ENCODE assay signal across 20 cellular contexts in the genomic region with DNA sequence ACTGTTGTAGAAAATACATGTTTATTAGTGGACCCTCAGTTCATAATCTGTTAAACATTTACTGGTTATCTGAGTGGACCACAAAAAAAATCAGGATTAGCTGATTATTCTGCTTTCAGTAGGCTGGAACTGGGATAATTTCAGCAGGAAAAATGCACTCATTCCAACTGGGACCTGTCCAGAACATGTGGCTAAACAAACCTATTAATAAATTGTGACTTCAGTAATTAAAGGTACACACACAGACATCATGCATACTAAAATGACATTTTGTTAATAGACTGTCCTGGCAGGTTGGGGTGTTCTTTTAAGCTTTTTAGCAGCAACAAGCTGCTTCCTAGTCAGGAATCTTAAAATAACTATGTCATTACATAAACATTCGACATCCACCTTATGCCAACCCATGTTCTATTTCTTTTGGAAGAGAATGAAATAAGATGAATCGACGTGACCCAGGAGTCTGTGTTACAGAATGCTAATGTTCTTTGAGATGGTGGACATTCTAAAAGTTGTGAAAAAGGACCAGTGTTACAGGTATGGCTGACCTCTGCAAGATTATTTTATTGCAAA.
"Had no signal": no experiment of that assay in that cellular context is flagged by ENCODE, and none has a peak within 500 bp of the region (broad histone marks: within the 10 kb centered on the region; RNA-seq: fewer than 3 reads in every experiment).

No MANE protein-coding gene starts in this region.

- H3K36me3 Mint-ChIP-seq: activated naive CD8-positive, alpha-beta T cell treated with anti-CD3 and anti-CD28 coated beads for 36 hours; mesothelial cell of epicardium had no signal

- H3K4me1 Mint-ChIP-seq: activated naive CD8-positive, alpha-beta T cell treated with anti-CD3 and anti-CD28 coated beads for 36 hours; mesothelial cell of epicardium; T-helper 17 cell had no signal

- FAIRE-seq: bronchial epithelial cell had no signal

- H3K27me3 ChIP-seq: ovary, SJCRH30, transverse colon had no signal

- H3K4me3 Mint-ChIP-seq: activated CD8-positive, alpha-beta T cell treated with anti-CD3 and anti-CD28 coated beads for 36 hours; activated naive CD8-positive, alpha-beta T cell treated with anti-CD3 and anti-CD28 coated beads for 36 hours; activated T-cell treated with anti-CD3 and anti-CD28 coated beads, Interleukin-2, amount 50 U/mL, for 4 hours; mesothelial cell of epicardium; neural crest cell; stimulated activated naive B cell treated with anti-CD40 and anti-IgM and Interleukin-4, amounts not matched to agents 10 μg/mL and 1 μg/mL and 100 μg/mL, for 72 hours; T-helper 17 cell had no signal

- H3K4me3 ChIP-seq: lung, ovary, SJCRH30, skin epidermis, transverse colon had no signal

- H3K9me3 ChIP-seq: SJCRH30, transverse colon had no signal

- H3K4me1 ChIP-seq: SJCRH30, transverse colon had no signal

- DNase-seq: activated CD4-positive, alpha-beta T cell treated with anti-CD3 and anti-CD28 coated beads for 48 hours; activated CD8-positive, alpha-beta T cell treated with anti-CD3 and anti-CD28 coated beads for 36 hours; activated gamma-delta T cell; activated naive CD8-positive, alpha-beta T cell treated with anti-CD3 and anti-CD28 coated beads for 36 hours; activated T-cell treated with anti-CD3 and anti-CD28 coated beads, Interleukin-2, amount 50 U/mL, for 4 hours; amygdala; foreskin fibroblast; ovary; retina; SJCRH30; stimulated activated CD4-positive, alpha-beta T cell treated with anti-CD3 and anti-CD28 coated beads, Interleukin-15, amount 100 ng/mL, for 24 hours; stimulated activated CD4-positive, alpha-beta T cell treated with anti-CD3 and anti-CD28 coated beads, Interleukin-4, amount 100 ng/mL, for 1 hour; stimulated activated naive B cell treated with anti-CD40 and anti-IgM and Interleukin-4, amounts not matched to agents 10 μg/mL and 1 μg/mL and 100 μg/mL, for 72 hours; T-helper 17 cell; transverse colon had no signal

- H3K36me3 ChIP-seq: ovary, SJCRH30, transverse colon had no signal

- H3K27ac Mint-ChIP-seq: activated CD8-positive, alpha-beta T cell treated with anti-CD3 and anti-CD28 coated beads for 36 hours; activated naive CD8-positive, alpha-beta T cell treated with anti-CD3 and anti-CD28 coated beads for 36 hours; mesothelial cell of epicardium; stimulated activated naive B cell treated with anti-CD40 and anti-IgM and Interleukin-4, amounts not matched to agents 10 μg/mL and 1 μg/mL and 100 μg/mL, for 72 hours; T-helper 17 cell had no signal

- H3K27me3 Mint-ChIP-seq: activated CD8-positive, alpha-beta T cell treated with anti-CD3 and anti-CD28 coated beads for 36 hours; activated naive CD8-positive, alpha-beta T cell treated with anti-CD3 and anti-CD28 coated beads for 36 hours; stimulated activated naive B cell treated with anti-CD40 and anti-IgM and Interleukin-4, amounts not matched to agents 10 μg/mL and 1 μg/mL and 100 μg/mL, for 72 hours; T-helper 17 cell had no signal

- H3K27ac ChIP-seq: ovary, SJCRH30, skin epidermis, transverse colon had no signal

- ATAC-seq: activated CD8-positive, alpha-beta T cell treated with anti-CD3 and anti-CD28 coated beads for 36 hours; activated T-cell treated with anti-CD3 and anti-CD28 coated beads, Interleukin-2, amount 50 U/mL, for 4 hours; stimulated activated naive B cell treated with anti-CD40 and anti-IgM and Interleukin-4, amounts not matched to agents 10 μg/mL and 1 μg/mL and 100 μg/mL, for 72 hours; T-helper 17 cell had no signal
